In the genomic region with DNA sequence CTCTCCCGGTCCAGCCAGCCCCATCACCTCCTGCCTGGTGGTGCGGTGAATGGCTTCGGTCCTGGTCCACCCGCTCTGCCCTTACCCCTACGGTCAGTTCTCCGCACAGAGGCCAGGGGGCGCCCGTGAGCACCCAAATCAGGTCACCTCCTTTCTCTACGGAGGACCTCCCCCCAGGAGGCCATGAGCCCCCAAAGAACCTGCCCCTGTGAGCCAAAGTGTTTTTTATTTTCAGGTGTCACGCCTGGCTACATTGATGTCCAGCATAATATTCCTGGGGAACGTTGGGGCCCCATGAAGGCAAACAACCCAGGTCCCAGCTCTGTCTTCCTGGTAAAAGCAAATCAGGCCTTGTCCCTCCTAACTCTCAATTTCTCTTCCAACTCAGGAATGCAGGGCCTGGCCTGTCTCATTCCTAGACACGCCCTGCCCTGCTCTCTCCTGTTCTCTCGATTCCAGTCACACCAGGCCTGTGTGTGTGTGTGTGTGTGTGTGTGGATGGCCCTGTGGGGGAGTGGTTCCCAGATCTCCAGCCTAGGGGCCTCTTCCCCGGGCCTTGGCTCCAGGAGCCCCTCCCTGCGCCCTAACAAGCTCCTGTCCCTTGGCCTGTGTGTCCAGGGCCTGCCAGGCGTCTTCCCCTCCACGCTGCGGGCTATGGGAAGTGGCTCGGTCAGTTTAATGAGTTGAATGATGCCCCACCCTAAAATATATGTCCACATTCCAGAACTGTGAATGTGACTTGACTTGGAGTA, we compare ENCODE assay signal across 8 cellular contexts. TPM values are rescaled to one million over a fixed set of nuclear protein-coding genes. Genes with fewer than 3 reads are reported as not detected.
DNase-seq lines count a peak whose midpoint lies in the region; ATAC-seq and TF ChIP-seq lines count a peak whose summit lies in the region.

No MANE protein-coding gene starts in this region.

- 2% methylated on average over 19 of the region's 19 CpGs for WGBS in mammary epithelial cell (ENCODE audit: low coverage, missing lambda C conversion rate)
- 46% methylated on average over 16 of the region's 19 CpGs for WGBS in right lobe of liver (ENCODE audit: insufficient coverage, low coverage, low lambda C conversion rate, missing lambda C conversion rate)

- H3K4me2 ChIP-seq in mammary epithelial cell (ENCODE audit: insufficient read depth, low read depth, low read length) = peak overlapping the region; percentile 80

- dilution Hi-C loops in mammary epithelial cell (cut with HindIII; ENCODE audit: low sequenced_read_pairs) = no loop called here

- intact Hi-C loops in mammary epithelial cell (cut with micrococcal nuclease) = loop anchor here (1.0 kb wide), 3 partner anchors 12 to 51 kb away; no protein-coding TSS in a partner anchor
- intact Hi-C loops in right lobe of liver (cut with DNase I) = loop anchor here in 1 of 2 donors (10.0 kb wide), 1 partner anchor 49 kb away; no protein-coding TSS in a partner anchor

- no peaks in the 10 kb centered on the region for H4K20me1 ChIP-seq in mammary epithelial cell (ENCODE audit: insufficient read depth, low read length)

- no peaks in the 10 kb centered on the region for H3K79me2 ChIP-seq in mammary epithelial cell (ENCODE audit: insufficient read depth, low read length)

- TF ChIP-seq CTCF in WI38 (IDR thresholded peaks at IDR 0.05; ENCODE audit: low read depth, low read length) (peak; percentile 87), mammary epithelial cell (conservative IDR thresholded peaks at IDR 0.05 in 1 of 2, IDR thresholded peaks at IDR 0.05 in 1 of 2; ENCODE audit: extremely low read depth in 1 of 2, insufficient read depth in 1 of 2, low read depth in 1 of 2, low read length in 2 of 2) (peak; percentile 83 to 93), right lobe of liver (IDR thresholded peaks at IDR 0.05) (peak; percentile 41 to 64 (median 58))

- H3K27me3 ChIP-seq in mammary epithelial cell (ENCODE audit: insufficient read depth, low read length) (no peaks in the 10 kb centered on the region), right lobe of liver (no peaks in the 10 kb centered on the region)

- TSS peak; percentile 88 for BruUV-seq in mammary epithelial cell (replicated peaks; lab: Mats Ljungman, UMichigan)

- CTCF ChIA-PET in mammary epithelial cell (lab: Charles Lee; ENCODE audit: low non-redundant PET) = interaction anchor here (0.6 kb wide), 3 partner anchors 11 to 20 kb away, joined by 3 to 5 read pairs (median 3); no protein-coding TSS in a partner anchor

- no peak overlapping the region for H3K4me3 ChIP-seq in Jurkat, Clone E6-1 (ENCODE audit: low read length)
- H3K4me3 ChIP-seq in WI38 (ENCODE audit: low read depth, low read length) (no peak overlapping the region), mammary epithelial cell (replicated peaks in 1 of 3; ENCODE audit: insufficient read depth in 1 of 3, low read depth in 2 of 3, low read length in 3 of 3) (peak overlapping the region in 1 of 3 experiments; percentile 16), right lobe of liver (no peak overlapping the region)

- H3K9ac ChIP-seq in mammary epithelial cell (ENCODE audit: insufficient read depth, low read length) = peak overlapping the region; percentile 85

- peak overlapping the region; percentile 96 for H3K27ac ChIP-seq in mammary epithelial cell (ENCODE audit: insufficient read depth, low read depth, low read length)
- H3K27ac ChIP-seq in right lobe of liver = no peak overlapping the region

- H3K4me1 ChIP-seq in mammary epithelial cell (ENCODE audit: insufficient read depth, low read length) (peaks cover 41% of the 10 kb centered on the region), right lobe of liver (peaks cover 0 to 21% (median 6%) of the 10 kb centered on the region in 4 donors)

- ATAC-seq in right lobe of liver (peak; percentile 43 to 65 (median 52)), HG03432 (IDR thresholded peaks at IDR 0.05; ENCODE audit: unreplicated experiment) (no peak), GM21737 (IDR thresholded peaks at IDR 0.05; ENCODE audit: unreplicated experiment) (no peak)

- H3K36me3 ChIP-seq in mammary epithelial cell (ENCODE audit: insufficient read depth, low read length) = no peaks in the 10 kb centered on the region
- H3K36me3 ChIP-seq in right lobe of liver = no peaks in the 10 kb centered on the region

- TF ChIP-seq POLR2A in right lobe of liver (IDR thresholded peaks at IDR 0.05) = no peak

- in situ Hi-C loops in mammary epithelial cell (cut with MboI; ENCODE audit: low sequenced_read_pairs in 2 of 2) = no loop called here

- peak; percentile 74 for DNase-seq in Daoy (ENCODE audit: low read depth)
- DNase-seq in Jurkat, Clone E6-1 (ENCODE audit: low read depth, low spot score) = peak; percentile 60
- peak; percentile 93 for DNase-seq in mammary epithelial cell
- peak in 1 of 3 donors; percentile 58 for DNase-seq in right lobe of liver
- peak; percentile 43 to 52 for DNase-seq in stimulated activated CD8-positive, alpha-beta memory T cell treated with anti-CD3 and anti-CD28 coated beads, Interleukin-4, amount 100 ng/mL, for 4 hours (ENCODE audit: low read depth in 2 of 2, low spot score in 1 of 2)

- no peaks in the 10 kb centered on the region for H3K9me3 ChIP-seq in mammary epithelial cell (replicated peaks; ENCODE audit: insufficient read depth, low read length)
- no peaks in the 10 kb centered on the region for H3K9me3 ChIP-seq in right lobe of liver

- peak overlapping the region; percentile 83 for H2AFZ ChIP-seq in mammary epithelial cell (ENCODE audit: low read depth, low read length)

RNA-seq across cellular contexts. Expression of a gene that starts 9.7 kb away (rescaled TPM):
- 71.9 and 107 TPM in 2 replicates for total RNA-seq in Daoy (2014; rRNA removed; shearing (Covaris generic))
- polyA plus RNA-seq in Jurkat, Clone E6-1 (2012; ENCODE audit: insufficient read depth, insufficient read length) = 54.9 TPM
- total RNA-seq in mammary epithelial cell (100 to 1,000 TPM; 186 to 190 TPM), right lobe of liver (10 to 100 TPM; 25.2 to 63.5 (median 29.8) TPM)
- 157 TPM for polyA plus RNA-seq in mammary epithelial cell
- 60.3 TPM for polyA minus RNA-seq in mammary epithelial cell

RNA-seq across cellular contexts. Expression of a gene that starts 12.5 kb away (rescaled TPM):
- total RNA-seq in Daoy (2014; rRNA removed; shearing (Covaris generic)) = 87.0 and 98.1 TPM in 2 replicates
- polyA plus RNA-seq in Jurkat, Clone E6-1 (2012; ENCODE audit: insufficient read depth, insufficient read length) = 80.2 TPM
- total RNA-seq in mammary epithelial cell (100 to 1,000 TPM; 133 to 182 TPM), right lobe of liver (10 to 100 TPM; 35.7 to 76.8 (median 52.1) TPM)
- 176 TPM for polyA plus RNA-seq in mammary epithelial cell
- 261 TPM for polyA minus RNA-seq in mammary epithelial cell

RNA-seq across cellular contexts. Expression of a gene that starts 23.7 kb away (rescaled TPM):
- total RNA-seq in Daoy (2014; rRNA removed; shearing (Covaris generic)) = 33.1 and 39.1 TPM in 2 replicates
- 211 TPM for polyA plus RNA-seq in Jurkat, Clone E6-1 (2012; ENCODE audit: insufficient read depth, insufficient read length)
- 100 to 1,000 TPM in 1 of 2 donors, 10 to 100 TPM in 1; 68.0 to 168 TPM for total RNA-seq in mammary epithelial cell
- polyA plus RNA-seq in mammary epithelial cell = 245 TPM
- 522 TPM for polyA minus RNA-seq in mammary epithelial cell
- total RNA-seq in right lobe of liver = 10 to 100 TPM; 37.9 to 99.0 (median 77.0) TPM

RNA-seq across cellular contexts. Expression of a gene that starts 30.5 kb away (rescaled TPM):
- not detected in 2 replicates for total RNA-seq in Daoy (2014; rRNA removed; shearing (Covaris generic))
- not detected for polyA plus RNA-seq in Jurkat, Clone E6-1 (2012; ENCODE audit: insufficient read depth, insufficient read length)
- total RNA-seq in mammary epithelial cell (under 1 TPM; 0.56 to 0.83 TPM), right lobe of liver (under 1 TPM in 4 of 6 experiments, not detected in 2; 0.16 to 0.32 (median 0.29) TPM)
- not detected for polyA plus RNA-seq in mammary epithelial cell
- not detected for polyA minus RNA-seq in mammary epithelial cell

Comparison
In these comparisons a context has a peak if more than half of its experiments do, and no peak if none do; other contexts are left out.
1. ATAC-seq: peak in right lobe of liver (4 of 4); none in HG03432 (single experiment) and GM21737 (single experiment).
2. Peak in every context shown above with its lines, with median percentiles within 50 percentile points of each other: CTCF ChIP-seq.